20 cellular contexts compared by ENCODE assay signal in the genomic region with DNA sequence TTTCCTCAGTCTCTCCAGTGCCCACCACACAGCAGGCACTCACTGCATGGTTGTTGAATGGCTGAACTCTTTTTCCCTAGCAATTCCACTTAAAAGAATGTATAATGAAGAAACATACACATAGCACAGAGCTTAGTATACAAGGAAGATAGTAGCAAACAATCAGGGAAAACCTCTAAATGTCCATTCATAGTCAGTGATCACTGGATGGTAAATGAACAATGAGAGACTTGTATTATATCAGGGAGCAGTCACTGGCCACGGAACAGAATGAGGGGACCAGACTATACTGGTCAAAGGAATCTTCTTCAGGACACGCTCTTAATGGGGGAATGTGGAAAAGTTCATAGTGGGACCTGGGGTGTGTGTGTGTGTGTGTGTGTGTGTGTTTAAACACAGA. TPM values are rescaled to one million over a fixed set of nuclear protein-coding genes. Genes with fewer than 3 reads are reported as not detected.
DNase-seq lines count a peak whose midpoint lies in the region; ATAC-seq, FAIRE-seq and TF ChIP-seq lines count a peak whose summit lies in the region.
"Had no signal": no experiment of that assay in that cellular context is flagged by ENCODE, and none has a peak within 500 bp of the region (broad histone marks: within the 10 kb centered on the region; RNA-seq: fewer than 3 reads in every experiment).

No MANE protein-coding gene starts in this region.

- H3K27me3 Mint-ChIP-seq in osteocyte (ENCODE audit: unreplicated experiment) (peaks cover 11% of the 10 kb centered on the region), type B pancreatic cell (no peaks in the 10 kb centered on the region)

- no peak overlapping the region for H3K27ac ChIP-seq in A549
- H3K27ac ChIP-seq: GM23248 had no signal

- H3K4me1 Mint-ChIP-seq in osteocyte (ENCODE audit: unreplicated experiment) (no peaks in the 10 kb centered on the region), type B pancreatic cell (ENCODE audit: unreplicated experiment) (peaks cover 12% of the 10 kb centered on the region)
- H3K4me1 Mint-ChIP-seq: CD4-positive, alpha-beta memory T cell had no signal

- no peak overlapping the region for H3K27ac Mint-ChIP-seq in osteocyte (ENCODE audit: unreplicated experiment)
- H3K27ac Mint-ChIP-seq in type B pancreatic cell, result no peak overlapping the region
- H3K27ac Mint-ChIP-seq: CD4-positive, alpha-beta memory T cell; H9 had no signal

- H3K9me3 Mint-ChIP-seq in osteocyte (ENCODE audit: unreplicated experiment), result peaks cover 7% of the 10 kb centered on the region
- H3K9me3 Mint-ChIP-seq in type B pancreatic cell, result peaks cover 4% of the 10 kb centered on the region

- no peak overlapping the region for H3K4me3 ChIP-seq in A549
- H3K4me3 ChIP-seq: GM12878, GM23248 had no signal

- DNase-seq in A549 (ENCODE audit: low read depth in 1 of 2, low spot score in 1 of 2), result no peak
- DNase-seq in foreskin melanocyte, result peak; percentile 53
- DNase-seq in osteocyte (ENCODE audit: extremely low spot score, unreplicated experiment), result peak; percentile 7
- DNase-seq in type B pancreatic cell (ENCODE audit: extremely low spot score, unreplicated experiment), result peak; percentile 10
- no peak for DNase-seq in NOMO-1 (lab: John Stamatoyannopoulos, UW; ENCODE audit: unreplicated experiment in 2 of 2)
- no peak for DNase-seq in DMS79 (lab: John Stamatoyannopoulos, UW)
- no peak for DNase-seq in NCI-H2107 (lab: John Stamatoyannopoulos, UW)
- DNase-seq: 8988T; C1 segment of cervical spinal cord; Calu3; CD4-positive, alpha-beta memory T cell; COR-L47; DMS53; DND-41; GDM1; GM23248; H9 had no signal

- 68% methylated on average over 2 of the region's 2 CpGs for WGBS in A549 (ENCODE audit: missing lambda C conversion rate)

- H3K4me2 ChIP-seq in A549, result no peak overlapping the region

- POLR2A ChIA-PET in A549 (lab: Yijun Ruan, JAX), result no interaction called here

- CTCF ChIA-PET in A549 (lab: Yijun Ruan, JAX), result interaction anchor here (0.7 kb wide), 1 partner anchor 12 kb away, joined by 3 read pairs; no protein-coding TSS in a partner anchor

- no peaks in the 10 kb centered on the region for H3K9me3 ChIP-seq in A549

- peak; percentile 93 for FAIRE-seq in A549 (lab: Jason Lieb, UNC)
- FAIRE-seq: GM12878, GM19239 had no signal

- TF ChIP-seq CTCF in A549 (IDR thresholded peaks at IDR 0.05), result no peak
- TF ChIP-seq CTCF in osteocyte (IDR thresholded peaks at IDR 0.05), result no peak
- no peak for TF ChIP-seq CTCF in type B pancreatic cell (conservative IDR thresholded peaks at IDR 0.05)

- no peak for TF ChIP-seq RAD21 in A549 (conservative IDR thresholded peaks at IDR 0.05 in 1 of 2, IDR thresholded peaks at IDR 0.05 in 1 of 2)

- no peaks in the 10 kb centered on the region for H3K4me1 ChIP-seq in A549

- no peak for TF ChIP-seq POLR2A in A549 (IDR thresholded peaks at IDR 0.05; ENCODE audit: low read length)

- TF ChIP-seq EP300 in A549 (IDR thresholded peaks at IDR 0.05), result no peak

- H3K36me3 Mint-ChIP-seq in osteocyte (ENCODE audit: unreplicated experiment), result no peaks in the 10 kb centered on the region
- H3K36me3 Mint-ChIP-seq in type B pancreatic cell, result no peaks in the 10 kb centered on the region
- H3K36me3 Mint-ChIP-seq: CD4-positive, alpha-beta memory T cell had no signal

- no peak for ATAC-seq in A549
- ATAC-seq: GM12878, HCT116 had no signal

- H3K4me3 Mint-ChIP-seq in osteocyte (ENCODE audit: unreplicated experiment) (no peak overlapping the region), type B pancreatic cell (no peak overlapping the region)
- H3K4me3 Mint-ChIP-seq: CD4-positive, alpha-beta memory T cell; H9 had no signal

TF ChIP-seq in A549, 52 proteins besides CTCF, POLR2A, EP300 and RAD21:
- TF ChIP-seq HOXA7 (CRISPR knock-in tag; IDR thresholded peaks at IDR 0.05) (no peak), NPAS2 (CRISPR knock-in tag; IDR thresholded peaks at IDR 0.05; ENCODE audit: borderline replicate concordance) (no peak), HOXB13 (CRISPR knock-in tag; IDR thresholded peaks at IDR 0.05; ENCODE audit: low read depth) (no peak), ESRRA (IDR thresholded peaks at IDR 0.05; ENCODE audit: borderline replicate concordance, low read length) (no peak), EHMT2 (IDR thresholded peaks at IDR 0.05; ENCODE audit: low read depth) (no peak), FOSB (CRISPR knock-in tag; IDR thresholded peaks at IDR 0.05) (no peak), FOXS1 (CRISPR knock-in tag; IDR thresholded peaks at IDR 0.05) (no peak)
- TF ChIP-seq, protein P1, sequence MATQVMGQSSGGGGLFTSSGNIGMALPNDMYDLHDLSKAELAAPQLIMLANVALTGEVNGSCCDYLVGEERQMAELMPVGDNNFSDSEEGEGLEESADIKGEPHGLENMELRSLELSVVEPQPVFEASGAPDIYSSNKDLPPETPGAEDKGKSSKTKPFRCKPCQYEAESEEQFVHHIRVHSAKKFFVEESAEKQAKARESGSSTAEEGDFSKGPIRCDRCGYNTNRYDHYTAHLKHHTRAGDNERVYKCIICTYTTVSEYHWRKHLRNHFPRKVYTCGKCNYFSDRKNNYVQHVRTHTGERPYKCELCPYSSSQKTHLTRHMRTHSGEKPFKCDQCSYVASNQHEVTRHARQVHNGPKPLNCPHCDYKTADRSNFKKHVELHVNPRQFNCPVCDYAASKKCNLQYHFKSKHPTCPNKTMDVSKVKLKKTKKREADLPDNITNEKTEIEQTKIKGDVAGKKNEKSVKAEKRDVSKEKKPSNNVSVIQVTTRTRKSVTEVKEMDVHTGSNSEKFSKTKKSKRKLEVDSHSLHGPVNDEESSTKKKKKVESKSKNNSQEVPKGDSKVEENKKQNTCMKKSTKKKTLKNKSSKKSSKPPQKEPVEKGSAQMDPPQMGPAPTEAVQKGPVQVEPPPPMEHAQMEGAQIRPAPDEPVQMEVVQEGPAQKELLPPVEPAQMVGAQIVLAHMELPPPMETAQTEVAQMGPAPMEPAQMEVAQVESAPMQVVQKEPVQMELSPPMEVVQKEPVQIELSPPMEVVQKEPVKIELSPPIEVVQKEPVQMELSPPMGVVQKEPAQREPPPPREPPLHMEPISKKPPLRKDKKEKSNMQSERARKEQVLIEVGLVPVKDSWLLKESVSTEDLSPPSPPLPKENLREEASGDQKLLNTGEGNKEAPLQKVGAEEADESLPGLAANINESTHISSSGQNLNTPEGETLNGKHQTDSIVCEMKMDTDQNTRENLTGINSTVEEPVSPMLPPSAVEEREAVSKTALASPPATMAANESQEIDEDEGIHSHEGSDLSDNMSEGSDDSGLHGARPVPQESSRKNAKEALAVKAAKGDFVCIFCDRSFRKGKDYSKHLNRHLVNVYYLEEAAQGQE (IDR thresholded peaks at IDR 0.05), result no peak
- TF ChIP-seq, protein P2, sequence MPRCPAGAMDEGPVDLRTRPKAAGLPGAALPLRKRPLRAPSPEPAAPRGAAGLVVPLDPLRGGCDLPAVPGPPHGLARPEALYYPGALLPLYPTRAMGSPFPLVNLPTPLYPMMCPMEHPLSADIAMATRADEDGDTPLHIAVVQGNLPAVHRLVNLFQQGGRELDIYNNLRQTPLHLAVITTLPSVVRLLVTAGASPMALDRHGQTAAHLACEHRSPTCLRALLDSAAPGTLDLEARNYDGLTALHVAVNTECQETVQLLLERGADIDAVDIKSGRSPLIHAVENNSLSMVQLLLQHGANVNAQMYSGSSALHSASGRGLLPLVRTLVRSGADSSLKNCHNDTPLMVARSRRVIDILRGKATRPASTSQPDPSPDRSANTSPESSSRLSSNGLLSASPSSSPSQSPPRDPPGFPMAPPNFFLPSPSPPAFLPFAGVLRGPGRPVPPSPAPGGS (IDR thresholded peaks at IDR 0.05), result no peak
- TF ChIP-seq, protein P3, sequence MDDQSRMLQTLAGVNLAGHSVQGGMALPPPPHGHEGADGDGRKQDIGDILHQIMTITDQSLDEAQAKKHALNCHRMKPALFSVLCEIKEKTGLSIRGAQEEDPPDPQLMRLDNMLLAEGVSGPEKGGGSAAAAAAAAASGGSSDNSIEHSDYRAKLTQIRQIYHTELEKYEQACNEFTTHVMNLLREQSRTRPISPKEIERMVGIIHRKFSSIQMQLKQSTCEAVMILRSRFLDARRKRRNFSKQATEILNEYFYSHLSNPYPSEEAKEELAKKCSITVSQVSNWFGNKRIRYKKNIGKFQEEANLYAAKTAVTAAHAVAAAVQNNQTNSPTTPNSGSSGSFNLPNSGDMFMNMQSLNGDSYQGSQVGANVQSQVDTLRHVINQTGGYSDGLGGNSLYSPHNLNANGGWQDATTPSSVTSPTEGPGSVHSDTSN (IDR thresholded peaks at IDR 0.05), result no peak

RNA-seq across cellular contexts. Expression of a gene that starts 43.6 kb away (rescaled TPM):
- polyA plus RNA-seq in A549 (2011; rRNA removed) (18.2 and 22.6 TPM in 2 replicates), A549 (2017; fragmentation: RNase III; extraction: RNeasy Plus Mini Kit Qiagen cat#74134 plus additional on column Dnase treatment) (19.8 to 24.8 TPM (median 20.1 TPM) in 3 replicates)
- polyA plus RNA-seq in A549 (2012; cell fraction: cytosol; rRNA removed), result 21.4 and 31.9 TPM in 2 replicates
- polyA plus RNA-seq in A549 (2012; cell fraction: nucleus; rRNA removed), result 76.0 and 108 TPM in 2 replicates
- polyA minus RNA-seq in A549 (2011; rRNA and poly(A)+ RNA removed), result 4.8 and 10.2 TPM in 2 replicates
- total RNA-seq in osteocyte (23.9 and 27.4 TPM in 2 replicates), type B pancreatic cell (ENCODE audit: low replicate concordance) (16.7 and 23.7 TPM in 2 replicates)

RNA-seq across cellular contexts. Expression of a gene that starts 46.6 kb away (rescaled TPM):
- polyA plus RNA-seq in A549 (2011; rRNA removed) (0.03 TPM in 1 of 2 replicates, not detected in the other), A549 (2017; fragmentation: RNase III; extraction: RNeasy Plus Mini Kit Qiagen cat#74134 plus additional on column Dnase treatment) (not detected in 3 replicates)
- 0.01 and 0.04 TPM in 2 replicates for polyA plus RNA-seq in A549 (2012; cell fraction: cytosol; rRNA removed)
- polyA plus RNA-seq in A549 (2012; cell fraction: nucleus; rRNA removed), result 0.12 and 0.24 TPM in 2 replicates
- 0.05 TPM in 1 of 2 replicates, not detected in the other for polyA minus RNA-seq in A549 (2011; rRNA and poly(A)+ RNA removed)
- total RNA-seq in osteocyte (12.6 and 17.3 TPM in 2 replicates), type B pancreatic cell (ENCODE audit: low replicate concordance) (4.5 and 11.5 TPM in 2 replicates)
- total RNA-seq: CD4-positive, alpha-beta memory T cell had no signal
- polyA plus RNA-seq: CD4-positive, alpha-beta memory T cell had no signal

Comparison
In these comparisons a context has a peak if more than half of its experiments do, and no peak if none do; other contexts are left out.
1. DNase-seq: peak in foreskin melanocyte (single experiment), osteocyte (single experiment) and type B pancreatic cell (single experiment); none in A549 (0 of 2), NOMO-1 (0 of 2), DMS79 (single experiment) and NCI-H2107 (single experiment).